In genomic region chr6:3325210-3325609, GRCh38 we compare ENCODE assay signal across 14 cellular contexts.
DNase-seq lines count a peak whose midpoint lies in the region; ATAC-seq and TF ChIP-seq lines count a peak whose summit lies in the region.
"Had no signal": no experiment of that assay in that cellular context is flagged by ENCODE, and none has a peak within 500 bp of the region (broad histone marks: within the 10 kb centered on the region; RNA-seq: fewer than 3 reads in every experiment).

No MANE protein-coding gene starts in this region.

- H3K4me3 Mint-ChIP-seq in activated T-cell treated with anti-CD3 and anti-CD28 coated beads, Interleukin-2, amount 50 U/mL, for 4 hours, result no peak overlapping the region
- H3K4me3 Mint-ChIP-seq: activated CD4-positive, alpha-beta T cell treated with anti-CD3 and anti-CD28 coated beads, Interleukin-2, amount 10 ng/mL, durations not matched to agents 24 days and 14 days had no signal

- H3K79me2 ChIP-seq in GM23248 (ENCODE audit: insufficient read depth), result no peaks in the 10 kb centered on the region

- intact Hi-C loops in esophagus squamous epithelium (cut with DNase I), result no loop called here

- H3K4me1 Mint-ChIP-seq in activated T-cell treated with anti-CD3 and anti-CD28 coated beads, Interleukin-2, amount 50 U/mL, for 4 hours (ENCODE audit: low read depth), result peaks cover 4% of the 10 kb centered on the region

- H3K9me3 Mint-ChIP-seq in activated T-cell treated with anti-CD3 and anti-CD28 coated beads, Interleukin-2, amount 50 U/mL, for 4 hours, result no peaks in the 10 kb centered on the region
- H3K9me3 Mint-ChIP-seq: activated CD4-positive, alpha-beta T cell treated with anti-CD3 and anti-CD28 coated beads, Interleukin-2, amount 10 ng/mL, durations not matched to agents 24 days and 14 days had no signal

- H3K9me3 ChIP-seq in GM23248 (ENCODE audit: low read depth) (no peaks in the 10 kb centered on the region), SJSA1 (replicated peaks) (no peaks in the 10 kb centered on the region), esophagus squamous epithelium (no peaks in the 10 kb centered on the region)
- H3K9me3 ChIP-seq: spleen had no signal

- ATAC-seq in GM19455 (IDR thresholded peaks at IDR 0.05; ENCODE audit: unreplicated experiment) (no peak), GM21717 (IDR thresholded peaks at IDR 0.05; ENCODE audit: unreplicated experiment) (no peak)
- ATAC-seq in activated T-cell treated with anti-CD3 and anti-CD28 coated beads, Interleukin-2, amount 50 U/mL, for 4 hours, result no peak

- in situ Hi-C loops in GM23248 (cut with MboI), result no loop called here

- H4K20me1 ChIP-seq in GM23248 (ENCODE audit: insufficient read depth), result no peaks in the 10 kb centered on the region

- peaks cover 23% of the 10 kb centered on the region for H3K4me1 ChIP-seq in GM23248 (ENCODE audit: insufficient read depth)
- peaks cover 45% of the 10 kb centered on the region for H3K4me1 ChIP-seq in SJSA1 (replicated peaks)
- H3K4me1 ChIP-seq in esophagus squamous epithelium, result peaks cover 9 to 37% (median 23%) of the 10 kb centered on the region in 3 donors

- H3K4me3 ChIP-seq in GM23248 (no peak overlapping the region), SJSA1 (no peak overlapping the region), esophagus squamous epithelium (no peak overlapping the region)
- H3K4me3 ChIP-seq: cardiac muscle cell, spleen had no signal

- no peaks in the 10 kb centered on the region for H3K36me3 ChIP-seq in GM23248 (ENCODE audit: low read depth)
- H3K36me3 ChIP-seq in SJSA1, result no peaks in the 10 kb centered on the region
- H3K36me3 ChIP-seq in esophagus squamous epithelium, result peaks cover 0 to 37% (median 0%) of the 10 kb centered on the region in 3 donors
- H3K36me3 ChIP-seq: cardiac muscle cell, spleen had no signal

- H3K4me2 ChIP-seq in GM23248 (ENCODE audit: unreplicated experiment), result peak overlapping the region; percentile 49

- H3K27me3 ChIP-seq in GM23248 (replicated peaks; ENCODE audit: insufficient read depth), result no peaks in the 10 kb centered on the region
- no peaks in the 10 kb centered on the region for H3K27me3 ChIP-seq in SJSA1 (replicated peaks)
- H3K27me3 ChIP-seq in esophagus squamous epithelium, result no peaks in the 10 kb centered on the region
- H3K27me3 ChIP-seq: cardiac muscle cell, spleen had no signal

- H3K9ac ChIP-seq in GM23248, result peak overlapping the region; percentile 63

- H3K9me2 ChIP-seq in GM23248 (ENCODE audit: insufficient read depth), result no peaks in the 10 kb centered on the region

- TF ChIP-seq CTCF in esophagus squamous epithelium (IDR thresholded peaks at IDR 0.05), result no peak

- H3K36me3 Mint-ChIP-seq in activated T-cell treated with anti-CD3 and anti-CD28 coated beads, Interleukin-2, amount 50 U/mL, for 4 hours (ENCODE audit: insufficient read depth), result peaks cover 3% of the 10 kb centered on the region

- H2AFZ ChIP-seq in GM23248, result peak overlapping the region; percentile 4; the same call in 1 of the 2 replicates

- H3K27ac ChIP-seq in GM23248 (peak overlapping the region; percentile 73), SJSA1 (peak overlapping the region; percentile 91), esophagus squamous epithelium (peak overlapping the region in 3 of 4 donors; percentile 55 to 78 (median 71))
- H3K27ac ChIP-seq: cardiac muscle cell had no signal

- H3K27me3 Mint-ChIP-seq in activated T-cell treated with anti-CD3 and anti-CD28 coated beads, Interleukin-2, amount 50 U/mL, for 4 hours (ENCODE audit: low read depth), result peaks cover 2% of the 10 kb centered on the region

- no peak for TF ChIP-seq POLR2A in esophagus squamous epithelium (IDR thresholded peaks at IDR 0.05)

- peaks cover 23% of the 10 kb centered on the region for H3F3A ChIP-seq in GM23248 (ENCODE audit: insufficient read depth)

- DNase-seq in GM23248 (peak; percentile 88), SJSA1 (ENCODE audit: low read depth in 1 of 2, low spot score in 2 of 2) (peak in 1 of 2 experiments; percentile 61), esophagus squamous epithelium (lab: John Stamatoyannopoulos, UW) (no peak), renal cortical epithelial cell (ENCODE audit: low read depth) (peak; percentile 23), 8988T (no peak)
- no peak for DNase-seq in activated T-cell treated with anti-CD3 and anti-CD28 coated beads, Interleukin-2, amount 50 U/mL, for 4 hours
- DNase-seq: activated CD4-positive, alpha-beta T cell treated with anti-CD3 and anti-CD28 coated beads, Interleukin-2, amount 10 ng/mL, durations not matched to agents 24 days and 14 days; DMS53; islet precursor cell; Kasumi-1; spleen had no signal

Comparison
In these comparisons a context has a peak if more than half of its experiments do, and no peak if none do; other contexts are left out.
1. DNase-seq: peak in GM23248 (single experiment) and renal cortical epithelial cell (single experiment); none in esophagus squamous epithelium (single experiment), 8988T (single experiment) and activated T-cell treated with anti-CD3 and anti-CD28 coated beads, Interleukin-2, amount 50 U/mL, for 4 hours (single experiment).
2. Peak in every context shown above with its lines, with median percentiles within 50 percentile points of each other: H3K27ac ChIP-seq.